In genomic region chr1:16456151-16456550, GRCh38 we compare ENCODE assay signal across 12 cellular contexts. TPM values are rescaled to one million over a fixed set of nuclear protein-coding genes. Genes with fewer than 3 reads are reported as not detected.
DNase-seq lines count a peak whose midpoint lies in the region; ATAC-seq and TF ChIP-seq lines count a peak whose summit lies in the region.
"Not testable (repeated sequence)": the region's sequence is repeated elsewhere in the genome, so short reads cannot be mapped to it uniquely, and the experiment has no call there.
"Had no signal": no experiment of that assay in that cellular context is flagged by ENCODE, and none has a peak within 500 bp of the region (broad histone marks: within the 10 kb centered on the region; RNA-seq: fewer than 3 reads in every experiment).

No MANE protein-coding gene starts in this region.

- not testable (repeated sequence) for H3K4me3 ChIP-seq in OCI-LY3 (ENCODE audit: low read length)

- not testable (repeated sequence) for H3K79me2 ChIP-seq in OCI-LY3 (ENCODE audit: low read length)

- TF ChIP-seq CTCF in OCI-LY3 (IDR thresholded peaks at IDR 0.05; ENCODE audit: low read depth, low read length) = not testable (repeated sequence)

- H3K4me2 ChIP-seq in OCI-LY3 (ENCODE audit: low read length) = peak overlapping the region; percentile 9; the same call in 1 of the 2 replicates

- peaks cover 33% of the 10 kb centered on the region for H3K36me3 Mint-ChIP-seq in activated naive CD4-positive, alpha-beta T cell treated with anti-CD3 and anti-CD28 coated beads for 36 hours (ENCODE audit: low read depth)
- H3K36me3 Mint-ChIP-seq in activated naive CD8-positive, alpha-beta T cell treated with anti-CD3 and anti-CD28 coated beads, Interleukin-2, amount 50 U/mL, for 24 hours (ENCODE audit: low read depth) = peaks cover 33% of the 10 kb centered on the region
- peaks cover 23% of the 10 kb centered on the region for H3K36me3 Mint-ChIP-seq in memory B cell
- H3K36me3 Mint-ChIP-seq in stimulated activated naive B cell treated with anti-CD40 and anti-IgM and Interleukin-4, amounts not matched to agents 10 μg/mL and 1 μg/mL and 100 μg/mL, for 72 hours = peaks cover 37 to 52% of the 10 kb centered on the region in 2 donors

- not testable (repeated sequence) for H3K9me3 Mint-ChIP-seq in activated naive CD4-positive, alpha-beta T cell treated with anti-CD3 and anti-CD28 coated beads for 36 hours; activated naive CD8-positive, alpha-beta T cell treated with anti-CD3 and anti-CD28 coated beads, Interleukin-2, amount 50 U/mL, for 24 hours; memory B cell; stimulated activated naive B cell treated with anti-CD40 and anti-IgM and Interleukin-4, amounts not matched to agents 10 μg/mL and 1 μg/mL and 100 μg/mL, for 72 hours

- intact Hi-C loops in activated naive CD4-positive, alpha-beta T cell treated with anti-CD3 and anti-CD28 coated beads for 36 hours (cut with micrococcal nuclease); posterior vena cava (cut with DNase I): not testable (repeated sequence)

- not testable (repeated sequence) for H3K4me3 Mint-ChIP-seq in activated naive CD4-positive, alpha-beta T cell treated with anti-CD3 and anti-CD28 coated beads for 36 hours; activated naive CD8-positive, alpha-beta T cell treated with anti-CD3 and anti-CD28 coated beads, Interleukin-2, amount 50 U/mL, for 24 hours; memory B cell; stimulated activated naive B cell treated with anti-CD40 and anti-IgM and Interleukin-4, amounts not matched to agents 10 μg/mL and 1 μg/mL and 100 μg/mL, for 72 hours

- H3K4me1 ChIP-seq in OCI-LY3 (ENCODE audit: low read length) = peaks cover 27% of the 10 kb centered on the region

- CTCF ChIA-PET in activated naive CD4-positive, alpha-beta T cell treated with anti-CD3 and anti-CD28 coated beads for 36 hours (lab: Charles Lee) = not testable (repeated sequence)

- peaks cover 11% of the 10 kb centered on the region for H3K4me1 Mint-ChIP-seq in activated naive CD4-positive, alpha-beta T cell treated with anti-CD3 and anti-CD28 coated beads for 36 hours (ENCODE audit: low read depth)
- H3K4me1 Mint-ChIP-seq in activated naive CD8-positive, alpha-beta T cell treated with anti-CD3 and anti-CD28 coated beads, Interleukin-2, amount 50 U/mL, for 24 hours; memory B cell: not testable (repeated sequence)
- H3K4me1 Mint-ChIP-seq in stimulated activated naive B cell treated with anti-CD40 and anti-IgM and Interleukin-4, amounts not matched to agents 10 μg/mL and 1 μg/mL and 100 μg/mL, for 72 hours = peaks cover 11 to 24% of the 10 kb centered on the region in 2 donors

- H3K27ac ChIP-seq in OCI-LY3 (ENCODE audit: low read length) = not testable (repeated sequence)

- peaks cover 17% of the 10 kb centered on the region for H3K36me3 ChIP-seq in OCI-LY3 (replicated peaks; ENCODE audit: low read depth, low read length)

- H2AFZ ChIP-seq in OCI-LY3 (ENCODE audit: low read depth, low read length) = not testable (repeated sequence)

- not testable (repeated sequence) for H4K20me1 ChIP-seq in OCI-LY3 (ENCODE audit: insufficient read depth, low read length)

- H3K9me3 ChIP-seq in OCI-LY3 (ENCODE audit: insufficient read depth, low read length) = not testable (repeated sequence)

- peak overlapping the region; percentile 30 for H3K27ac Mint-ChIP-seq in activated naive CD4-positive, alpha-beta T cell treated with anti-CD3 and anti-CD28 coated beads for 36 hours
- H3K27ac Mint-ChIP-seq in activated naive CD8-positive, alpha-beta T cell treated with anti-CD3 and anti-CD28 coated beads, Interleukin-2, amount 50 U/mL, for 24 hours = peak overlapping the region; percentile 42
- H3K27ac Mint-ChIP-seq in memory B cell = peak overlapping the region; percentile 60
- peak overlapping the region; percentile 25 for H3K27ac Mint-ChIP-seq in stimulated activated naive B cell treated with anti-CD40 and anti-IgM and Interleukin-4, amounts not matched to agents 10 μg/mL and 1 μg/mL and 100 μg/mL, for 72 hours

- ATAC-seq in activated naive CD8-positive, alpha-beta T cell treated with anti-CD3 and anti-CD28 coated beads, Interleukin-2, amount 50 U/mL, for 24 hours; memory B cell (ENCODE audit: low read depth); stimulated activated naive B cell treated with anti-CD40 and anti-IgM and Interleukin-4, amounts not matched to agents 10 μg/mL and 1 μg/mL and 100 μg/mL, for 72 hours (replicated peaks): not testable (repeated sequence)

- H3K27me3 Mint-ChIP-seq in activated naive CD4-positive, alpha-beta T cell treated with anti-CD3 and anti-CD28 coated beads for 36 hours (ENCODE audit: low read depth); activated naive CD8-positive, alpha-beta T cell treated with anti-CD3 and anti-CD28 coated beads, Interleukin-2, amount 50 U/mL, for 24 hours; memory B cell; stimulated activated naive B cell treated with anti-CD40 and anti-IgM and Interleukin-4, amounts not matched to agents 10 μg/mL and 1 μg/mL and 100 μg/mL, for 72 hours: not testable (repeated sequence)

- H3K9ac ChIP-seq in OCI-LY3 (ENCODE audit: low read length) = not testable (repeated sequence)

- DNase-seq in activated naive CD4-positive, alpha-beta T cell treated with anti-CD3 and anti-CD28 coated beads for 36 hours; activated naive CD8-positive, alpha-beta T cell treated with anti-CD3 and anti-CD28 coated beads, Interleukin-2, amount 50 U/mL, for 24 hours; memory B cell (ENCODE audit: low spot score in 2 of 2); stimulated activated naive B cell treated with anti-CD40 and anti-IgM and Interleukin-4, amounts not matched to agents 10 μg/mL and 1 μg/mL and 100 μg/mL, for 72 hours: not testable (repeated sequence)
- peak; percentile 66 for DNase-seq in posterior vena cava (ENCODE audit: low spot score)

- H3K27me3 ChIP-seq in OCI-LY3 (ENCODE audit: low read depth, low read length) = not testable (repeated sequence)

RNA-seq across cellular contexts. Expression of gene NECAP2, which starts 15.6 kb away (rescaled TPM):
- total RNA-seq in activated naive CD4-positive, alpha-beta T cell treated with anti-CD3 and anti-CD28 coated beads for 36 hours = 10 to 100 TPM; 53.3 to 53.4 TPM
- 10 to 100 TPM; 30.5 to 42.9 TPM for total RNA-seq in posterior vena cava

RNA-seq across cellular contexts. Expression of gene SPATA21, which starts 18.9 kb away (rescaled TPM):
- not detected for total RNA-seq in activated naive CD4-positive, alpha-beta T cell treated with anti-CD3 and anti-CD28 coated beads for 36 hours
- total RNA-seq in posterior vena cava = not detected
- total RNA-seq: A172; A673; CD8-positive, alpha-beta memory T cell; GM23248; H1; H7 had no signal

RNA-seq across cellular contexts. Expression of gene RNU1-1, which starts 57.9 kb away (rescaled TPM):
- total RNA-seq in activated naive CD4-positive, alpha-beta T cell treated with anti-CD3 and anti-CD28 coated beads for 36 hours = 1,000 to 10,000 TPM; 1,341 to 1,386 TPM
- total RNA-seq in posterior vena cava = over 10,000 TPM; 12,584 to 18,986 TPM
- total RNA-seq: GM23248 had no signal

Comparison
In these comparisons a context has a peak if more than half of its experiments do, and no peak if none do; other contexts are left out.
1. RNA of gene RNU1-1, which starts 57.9 kb away (total RNA-seq): 12,584 to 18,986 TPM in posterior vena cava; 1,341 to 1,386 TPM in activated naive CD4-positive, alpha-beta T cell treated with anti-CD3 and anti-CD28 coated beads for 36 hours; every median in the first group is over 4 times any median in the second.
2. Peak in every context shown above with its lines, with median percentiles within 50 percentile points of each other: H3K27ac Mint-ChIP-seq.